15 cellular contexts compared by ENCODE assay signal in genomic region chr6:38427492-38428210, GRCh38.
DNase-seq lines count a peak whose midpoint lies in the region; ATAC-seq and TF ChIP-seq lines count a peak whose summit lies in the region.
"Had no signal": no experiment of that assay in that cellular context is flagged by ENCODE, and none has a peak within 500 bp of the region (broad histone marks: within the 10 kb centered on the region; RNA-seq: fewer than 3 reads in every experiment).

No MANE protein-coding gene starts in this region.

- TF ChIP-seq CTCF in DOHH2 (IDR thresholded peaks at IDR 0.05; ENCODE audit: low read depth, low read length, poor library complexity, severe bottlenecking) (no peak), GM20000 (IDR thresholded peaks at IDR 0.05; ENCODE audit: extremely low read depth, missing control alignments) (no peak), OCI-LY7 (conservative IDR thresholded peaks at IDR 0.05; ENCODE audit: low read length) (no peak), sigmoid colon (IDR thresholded peaks at IDR 0.05) (no peak)

- no TSS peak for BruUV-seq in OCI-LY7 (replicated peaks; lab: Mats Ljungman, UMichigan)

- H4K20me1 ChIP-seq in DOHH2 (ENCODE audit: control insufficient read depth, insufficient read depth, low read depth, low read length): no peaks in the 10 kb centered on the region
- H4K20me1 ChIP-seq in OCI-LY7 (ENCODE audit: insufficient read depth, low read length): no peaks in the 10 kb centered on the region

- H3K27me3 ChIP-seq in DOHH2 (ENCODE audit: control insufficient read depth, low read length) (no peaks in the 10 kb centered on the region), sigmoid colon (no peaks in the 10 kb centered on the region)

- DNase-seq in GM20000 (ENCODE audit: low spot score): peak; percentile 31
- DNase-seq in OCI-LY7 (ENCODE audit: low spot score): no peak
- no peak for DNase-seq in stimulated activated CD4-positive, alpha-beta T cell treated with anti-CD3 and anti-CD28 coated beads, Interleukin-2, amount 100 ng/mL, for 48 hours
- no peak for DNase-seq in sigmoid colon
- DNase-seq: activated CD8-positive, alpha-beta memory T cell treated with anti-CD3 and anti-CD28 coated beads for 24 hours; activated naive CD8-positive, alpha-beta T cell treated with anti-CD3 and anti-CD28 coated beads for 36 hours; GOT3; immature natural killer cell; NCI-H1092; T-helper 2 cell had no signal

- TF ChIP-seq EP300 in sigmoid colon (IDR thresholded peaks at IDR 0.05): no peak

- H3K4me2 ChIP-seq in DOHH2 (ENCODE audit: low read length): peak overlapping the region; percentile 48
- peak overlapping the region; percentile 25; the same call in 1 of the 2 replicates for H3K4me2 ChIP-seq in OCI-LY7 (ENCODE audit: low read length)

- H3K9me2 ChIP-seq in DOHH2 (replicated peaks; ENCODE audit: control insufficient read depth, low read length) (no peaks in the 10 kb centered on the region), OCI-LY7 (ENCODE audit: insufficient read depth, low read length) (no peaks in the 10 kb centered on the region)

- peak overlapping the region; percentile 17; the same call in 1 of the 2 replicates for H3K4me3 ChIP-seq in DOHH2 (ENCODE audit: low read length)
- H3K4me3 ChIP-seq in OCI-LY7 (ENCODE audit: low read depth, low read length, poor library complexity, severe bottlenecking): no peak overlapping the region
- H3K4me3 ChIP-seq in sigmoid colon: no peak overlapping the region
- H3K4me3 ChIP-seq: thoracic aorta had no signal

- intact Hi-C loops in OCI-LY7 (cut with micrococcal nuclease; ENCODE audit: unreplicated experiment) (no loop called here), sigmoid colon (cut with DNase I) (no loop called here)

- 62 to 64% methylated on average over 2 of the region's 2 CpGs for WGBS in sigmoid colon, 2 donors

- POLR2A ChIA-PET in OCI-LY7 (lab: Charles Lee): interaction anchor here (0.7 kb wide), 1 partner anchor 88 kb away, joined by 8 read pairs; no protein-coding TSS in a partner anchor

- ATAC-seq in HG03342 (IDR thresholded peaks at IDR 0.05; ENCODE audit: unreplicated experiment) (peak; percentile 89), HG02884 (IDR thresholded peaks at IDR 0.05; ENCODE audit: unreplicated experiment) (no peak), GM21390 (IDR thresholded peaks at IDR 0.05; ENCODE audit: unreplicated experiment) (no peak)

- H3K27ac ChIP-seq in DOHH2 (ENCODE audit: low read depth, low read length) (no peak overlapping the region), OCI-LY7 (ENCODE audit: low read depth, low read length, poor library complexity, severe bottlenecking) (no peak overlapping the region), sigmoid colon (no peak overlapping the region)
- H3K27ac ChIP-seq: thoracic aorta had no signal

- peaks cover 13% of the 10 kb centered on the region for H3K4me1 ChIP-seq in DOHH2 (ENCODE audit: control insufficient read depth, low read length)
- peaks cover 7% of the 10 kb centered on the region for H3K4me1 ChIP-seq in OCI-LY7 (ENCODE audit: insufficient read depth, low read length, poor library complexity, severe bottlenecking)
- H3K4me1 ChIP-seq in sigmoid colon: no peaks in the 10 kb centered on the region

- no peaks in the 10 kb centered on the region for H3F3A ChIP-seq in DOHH2 (ENCODE audit: control insufficient read depth, insufficient read depth)

- H3K36me3 ChIP-seq in DOHH2 (ENCODE audit: control insufficient read depth, low read length) (no peaks in the 10 kb centered on the region), OCI-LY7 (ENCODE audit: insufficient read depth, low read length) (no peaks in the 10 kb centered on the region), sigmoid colon (no peaks in the 10 kb centered on the region)
- H3K36me3 ChIP-seq: thoracic aorta had no signal

- H3K79me2 ChIP-seq in DOHH2 (ENCODE audit: control insufficient read depth, low read length): no peaks in the 10 kb centered on the region
- H3K79me2 ChIP-seq in OCI-LY7 (ENCODE audit: insufficient read depth, low read depth, low read length): no peaks in the 10 kb centered on the region

- no peak overlapping the region for H2AFZ ChIP-seq in OCI-LY7 (ENCODE audit: low read length)

- no peaks in the 10 kb centered on the region for H3K9me3 ChIP-seq in DOHH2 (ENCODE audit: control insufficient read depth, insufficient read depth, low read length)
- H3K9me3 ChIP-seq in OCI-LY7 (ENCODE audit: low read length): no peaks in the 10 kb centered on the region
- H3K9me3 ChIP-seq in sigmoid colon: no peaks in the 10 kb centered on the region
- H3K9me3 ChIP-seq: thoracic aorta had no signal

- CTCF ChIA-PET in OCI-LY7 (lab: Charles Lee; ENCODE audit: unreplicated experiment): no interaction called here

- no peak for TF ChIP-seq POLR2A in sigmoid colon (IDR thresholded peaks at IDR 0.05)
